In the genomic region with DNA sequence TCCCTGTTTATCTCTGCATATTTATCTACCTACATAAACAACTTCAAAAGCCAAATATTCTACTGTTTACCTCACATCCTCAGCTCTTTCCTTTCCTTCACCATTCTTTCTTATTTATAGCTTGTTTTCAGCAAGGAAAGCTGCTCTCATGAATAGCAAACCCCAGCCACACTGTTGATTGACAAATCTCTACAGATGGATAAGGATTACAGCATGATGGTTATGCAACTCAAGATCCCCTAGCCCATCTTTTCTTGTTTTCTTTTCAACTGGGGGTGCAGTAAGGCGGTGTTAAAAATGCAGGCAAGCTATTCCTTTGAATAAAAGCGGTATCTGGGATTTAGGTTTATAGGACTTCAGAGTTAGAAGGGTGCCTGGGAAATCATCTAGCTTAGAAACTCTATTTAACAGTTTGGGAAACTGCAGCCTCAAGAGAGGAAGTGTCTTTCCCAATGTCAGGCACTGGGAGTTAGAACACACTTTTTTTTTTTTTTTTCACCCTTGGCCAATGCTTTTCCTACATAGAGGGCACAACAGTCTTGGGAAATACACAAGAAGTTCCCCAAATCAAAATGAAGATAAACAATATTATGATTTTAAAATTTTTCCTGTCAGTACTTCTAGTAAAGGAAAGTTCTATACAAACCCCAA, we compare ENCODE assay signal across 11 cellular contexts. TPM values are rescaled to one million over a fixed set of nuclear protein-coding genes. Genes with fewer than 3 reads are reported as not detected.
DNase-seq lines count a peak whose midpoint lies in the region; ATAC-seq lines count a peak whose summit lies in the region.
"Had no signal": no experiment of that assay in that cellular context is flagged by ENCODE, and none has a peak within 500 bp of the region (broad histone marks: within the 10 kb centered on the region; RNA-seq: fewer than 3 reads in every experiment).

No MANE protein-coding gene starts in this region.

- ATAC-seq in Right ventricle myocardium superior (ENCODE audit: poor library complexity) = peak; percentile 25
- no peak for ATAC-seq in GM21737 (IDR thresholded peaks at IDR 0.05; ENCODE audit: unreplicated experiment)
- ATAC-seq: activated T-cell treated with anti-CD3 and anti-CD28 coated beads, Interleukin-2, amount 50 U/mL, for 4 hours; naive thymus-derived CD4-positive, alpha-beta T cell had no signal

- 26% methylated on average over 2 of the region's 2 CpGs for WGBS in urinary bladder

- H3K36me3 ChIP-seq in duodenal mucosa (ENCODE audit: control insufficient read depth in 1 of 2, insufficient read depth in 2 of 2, low read length in 2 of 2) = no peaks in the 10 kb centered on the region
- H3K36me3 ChIP-seq in urinary bladder (ENCODE audit: insufficient read depth) = no peaks in the 10 kb centered on the region
- H3K36me3 ChIP-seq: BE2C had no signal

- intact Hi-C loops in Right ventricle myocardium superior (cut with DNase I) (no loop called here), cardiac septum (cut with DNase I) (no loop called here)

- H3K4me3 ChIP-seq in duodenal mucosa (ENCODE audit: low read depth in 1 of 2, low read length in 2 of 2) = peak overlapping the region in 1 of 2 donors; percentile 76
- H3K4me3 ChIP-seq in urinary bladder (ENCODE audit: low read depth, low read length) = peak overlapping the region; percentile 73

- peak overlapping the region in 1 of 2 donors; percentile 76 for H3K9ac ChIP-seq in duodenal mucosa (ENCODE audit: low read depth in 1 of 2, low read length in 2 of 2)

- H3K4me1 ChIP-seq in duodenal mucosa (ENCODE audit: control insufficient read depth in 1 of 2, insufficient read depth in 2 of 2, low read length in 2 of 2) (peaks cover 10% of the 10 kb centered on the region in 2 donors), urinary bladder (ENCODE audit: insufficient read depth) (no peaks in the 10 kb centered on the region)

- no peaks in the 10 kb centered on the region for H3K9me3 ChIP-seq in duodenal mucosa (ENCODE audit: control insufficient read depth in 1 of 2, low read length in 2 of 2)
- H3K9me3 ChIP-seq: BE2C had no signal

- no peak for DNase-seq in Right ventricle myocardium superior
- DNase-seq in cardiac septum (ENCODE audit: low spot score) = no peak
- DNase-seq in myocyte (ENCODE audit: low read depth) = peak; percentile 44
- no peak for DNase-seq in T-helper 1 cell
- DNase-seq in GM03348 (ENCODE audit: low spot score) = no peak
- DNase-seq: activated T-cell treated with anti-CD3 and anti-CD28 coated beads, Interleukin-2, amount 50 U/mL, for 4 hours; BE2C; naive thymus-derived CD4-positive, alpha-beta T cell had no signal

- H3K27ac ChIP-seq in duodenal mucosa (ENCODE audit: low read depth, low read length) = peak overlapping the region; percentile 74
- no peak overlapping the region for H3K27ac ChIP-seq in urinary bladder (ENCODE audit: low read depth)

- no peaks in the 10 kb centered on the region for H3K27me3 ChIP-seq in duodenal mucosa (ENCODE audit: control insufficient read depth in 1 of 2, insufficient read depth in 2 of 2, low read length in 2 of 2)
- H3K27me3 ChIP-seq: BE2C had no signal

RNA-seq across cellular contexts. Expression of a gene that starts 2.7 kb away (rescaled TPM):
- 435 TPM for total RNA-seq in Right ventricle myocardium superior
- total RNA-seq in cardiac septum = 539 TPM
- 4,412 and 4,598 TPM in 2 replicates for total RNA-seq in myocyte
- 20,698 TPM for polyA plus RNA-seq in myocyte (2012)
- 5,536 TPM for total RNA-seq in urinary bladder
- polyA plus RNA-seq in urinary bladder = 1,774 TPM
